In genomic region chr14:100108042-100108825, GRCh38 we compare ENCODE assay signal across 8 cellular contexts. TPM values are rescaled to one million over a fixed set of nuclear protein-coding genes. Genes with fewer than 3 reads are reported as not detected.
DNase-seq lines count a peak whose midpoint lies in the region; ATAC-seq and TF ChIP-seq lines count a peak whose summit lies in the region.

No MANE protein-coding gene starts in this region.

- no peak overlapping the region for H3K4me3 Mint-ChIP-seq in activated T-helper 2 cell treated with anti-CD3 and anti-CD28 coated beads, Interferon-gamma antibody, Interleukin-2, Interleukin-4, amounts not matched to agents 10 μg/mL and 5 μg/mL and 100 μg/mL, durations not matched to agents 14 hours and 24 hours and 36 hours (ENCODE audit: low read depth)

- in situ Hi-C loops in KBM-7 (cut with MboI; ENCODE audit: low pct_unique_long_range_greater_than_20kb, low sequenced_read_pairs), result no loop called here

- no peaks in the 10 kb centered on the region for H3K36me3 ChIP-seq in thoracic aorta

- peak overlapping the region; percentile 86 for H3K27ac Mint-ChIP-seq in activated T-helper 2 cell treated with anti-CD3 and anti-CD28 coated beads, Interferon-gamma antibody, Interleukin-2, Interleukin-4, amounts not matched to agents 10 μg/mL and 5 μg/mL and 100 μg/mL, durations not matched to agents 14 hours and 24 hours and 36 hours

- no peaks in the 10 kb centered on the region for H3K9me3 ChIP-seq in thoracic aorta

- no peaks in the 10 kb centered on the region for H3K9me3 Mint-ChIP-seq in activated T-helper 2 cell treated with anti-CD3 and anti-CD28 coated beads, Interferon-gamma antibody, Interleukin-2, Interleukin-4, amounts not matched to agents 10 μg/mL and 5 μg/mL and 100 μg/mL, durations not matched to agents 14 hours and 24 hours and 36 hours

- no peak overlapping the region for H3K27ac ChIP-seq in thoracic aorta

- intact Hi-C loops in activated T-helper 2 cell treated with anti-CD3 and anti-CD28 coated beads, Interferon-gamma antibody, Interleukin-2, Interleukin-4, amounts not matched to agents 10 μg/mL and 5 μg/mL and 100 μg/mL, durations not matched to agents 14 hours and 24 hours and 36 hours (cut with micrococcal nuclease), result loop anchor here (1.0 to 5.0 kb wide), 4 partner anchors 36 to 126 kb away; no protein-coding TSS in a partner anchor

- no peaks in the 10 kb centered on the region for H3K27me3 Mint-ChIP-seq in activated T-helper 2 cell treated with anti-CD3 and anti-CD28 coated beads, Interferon-gamma antibody, Interleukin-2, Interleukin-4, amounts not matched to agents 10 μg/mL and 5 μg/mL and 100 μg/mL, durations not matched to agents 14 hours and 24 hours and 36 hours (ENCODE audit: low read depth)

- peaks cover 18 to 58% of the 10 kb centered on the region in 2 donors for H3K4me1 ChIP-seq in thoracic aorta (ENCODE audit: control insufficient read depth in 1 of 2, low read depth in 2 of 2)

- TF ChIP-seq CTCF in fibroblast of villous mesenchyme (IDR thresholded peaks at IDR 0.05; ENCODE audit: insufficient read depth, low read depth, low read length) (peak; percentile 90), omental fat pad (IDR thresholded peaks at IDR 0.05) (peak in 1 of 3 donors; percentile 50), thoracic aorta (IDR thresholded peaks at IDR 0.05) (peak; percentile 91)

- H3K36me3 Mint-ChIP-seq in activated T-helper 2 cell treated with anti-CD3 and anti-CD28 coated beads, Interferon-gamma antibody, Interleukin-2, Interleukin-4, amounts not matched to agents 10 μg/mL and 5 μg/mL and 100 μg/mL, durations not matched to agents 14 hours and 24 hours and 36 hours (ENCODE audit: low read depth), result peaks cover 72% of the 10 kb centered on the region

- DNase-seq in COR-L47 (lab: John Stamatoyannopoulos, UW), result peak; percentile 69
- DNase-seq in KBM-7, result peak; percentile 84
- DNase-seq in RKO (ENCODE audit: low spot score), result peak; percentile 58
- peak; percentile 77 for DNase-seq in activated T-helper 2 cell treated with anti-CD3 and anti-CD28 coated beads, Interferon-gamma antibody, Interleukin-2, Interleukin-4, amounts not matched to agents 10 μg/mL and 5 μg/mL and 100 μg/mL, durations not matched to agents 14 hours and 24 hours and 36 hours (ENCODE audit: low spot score)
- DNase-seq in fibroblast of villous mesenchyme (ENCODE audit: low read depth), result peak; percentile 80
- peak; percentile 90 for DNase-seq in omental fat pad (ENCODE audit: low spot score)
- peak; percentile 48 for DNase-seq in thoracic aorta (ENCODE audit: low spot score)

- H3K4me3 ChIP-seq in fibroblast of villous mesenchyme (ENCODE audit: low read depth, low read length), result no peak overlapping the region
- no peak overlapping the region for H3K4me3 ChIP-seq in thoracic aorta

- H3K4me1 Mint-ChIP-seq in activated T-helper 2 cell treated with anti-CD3 and anti-CD28 coated beads, Interferon-gamma antibody, Interleukin-2, Interleukin-4, amounts not matched to agents 10 μg/mL and 5 μg/mL and 100 μg/mL, durations not matched to agents 14 hours and 24 hours and 36 hours (ENCODE audit: low read depth), result peaks cover 71% of the 10 kb centered on the region

- ATAC-seq in GM21447 (IDR thresholded peaks at IDR 0.05; ENCODE audit: unreplicated experiment), result peak; percentile 63
- ATAC-seq in omental fat pad (ENCODE audit: low FRiP score), result peak; percentile 59
- no peak for ATAC-seq in thoracic aorta (ENCODE audit: insufficient number of reproducible peaks, low FRiP score, low read depth)

- H3K27me3 ChIP-seq in thoracic aorta (replicated peaks; ENCODE audit: insufficient read depth), result no peaks in the 10 kb centered on the region

RNA-seq across cellular contexts. Expression of gene EVL, which starts 43.0 kb away (rescaled TPM):
- 255 TPM in 2 replicates for total RNA-seq in activated T-helper 2 cell treated with anti-CD3 and anti-CD28 coated beads, Interferon-gamma antibody, Interleukin-2, Interleukin-4, amounts not matched to agents 10 μg/mL and 5 μg/mL and 100 μg/mL, durations not matched to agents 14 hours and 24 hours and 36 hours
- 5.2 and 9.7 TPM in 2 replicates for total RNA-seq in fibroblast of villous mesenchyme
- total RNA-seq in omental fat pad, result 100 to 1,000 TPM in 1 of 4 donors, 10 to 100 TPM in 3; 33.7 to 148 (median 56.1) TPM
- 100 to 1,000 TPM in 1 of 2 donors, 10 to 100 TPM in 1; 53.1 to 102 TPM for total RNA-seq in thoracic aorta

RNA-seq across cellular contexts. Expression of gene DEGS2, which starts 51.2 kb away (rescaled TPM):
- total RNA-seq in activated T-helper 2 cell treated with anti-CD3 and anti-CD28 coated beads, Interferon-gamma antibody, Interleukin-2, Interleukin-4, amounts not matched to agents 10 μg/mL and 5 μg/mL and 100 μg/mL, durations not matched to agents 14 hours and 24 hours and 36 hours, result 0.16 and 0.41 TPM in 2 replicates
- not detected in 2 replicates for total RNA-seq in fibroblast of villous mesenchyme
- total RNA-seq in omental fat pad, result under 1 TPM in 3 of 4 donors, not detected in 1; 0.19 to 0.79 (median 0.19) TPM
- under 1 TPM in 1 of 2 donors, not detected in 1; 0.28 TPM for total RNA-seq in thoracic aorta
